8 cellular contexts compared by ENCODE assay signal in genomic region chr11:65574147-65574962, GRCh38. TPM values are rescaled to one million over a fixed set of nuclear protein-coding genes. Genes with fewer than 3 reads are reported as not detected.
DNase-seq lines count a peak whose midpoint lies in the region; ATAC-seq and TF ChIP-seq lines count a peak whose summit lies in the region.

No MANE protein-coding gene starts in this region.

- H3K9me3 Mint-ChIP-seq in activated T-helper 2 cell treated with anti-CD3 and anti-CD28 coated beads, Interferon-gamma antibody, Interleukin-2, Interleukin-4, amounts not matched to agents 10 μg/mL and 5 μg/mL and 100 μg/mL, durations not matched to agents 14 hours and 24 hours and 36 hours: no peaks in the 10 kb centered on the region
- H3K9me3 Mint-ChIP-seq in nephron progenitor cell: no peaks in the 10 kb centered on the region

- no peaks in the 10 kb centered on the region for H3K27me3 ChIP-seq in BLaER1 treated with 17β-estradiol and CSF1 and Interleukin-3, amounts not matched to agents 10 nM and 100 nM

- H3K9me3 ChIP-seq in BLaER1 treated with 17β-estradiol and CSF1 and Interleukin-3, amounts not matched to agents 10 nM and 100 nM (replicated peaks in 1 of 11): no peaks in the 10 kb centered on the region

- DNase-seq in GM19238 (ENCODE audit: insufficient read length, low spot score) (peak; percentile 98), HT-29 (ENCODE audit: low spot score) (peak; percentile 94), RPMI8226 (peak; percentile 98), fibroblast of peridontal ligament (ENCODE audit: extremely low read depth) (peak; percentile 90), nephron progenitor cell (peak; percentile 89)
- DNase-seq in activated T-helper 2 cell treated with anti-CD3 and anti-CD28 coated beads, Interferon-gamma antibody, Interleukin-2, Interleukin-4, amounts not matched to agents 10 μg/mL and 5 μg/mL and 100 μg/mL, durations not matched to agents 14 hours and 24 hours and 36 hours (ENCODE audit: low spot score): peak; percentile 88
- peak; percentile 95 for DNase-seq in stimulated activated naive CD8-positive, alpha-beta T cell treated with anti-CD3 and anti-CD28 coated beads, Interleukin-15, Interleukin-2, amounts not matched to agents 100 U/mL and 50 U/mL, for 24 hours

- no peaks in the 10 kb centered on the region for H3K27me3 Mint-ChIP-seq in activated T-helper 2 cell treated with anti-CD3 and anti-CD28 coated beads, Interferon-gamma antibody, Interleukin-2, Interleukin-4, amounts not matched to agents 10 μg/mL and 5 μg/mL and 100 μg/mL, durations not matched to agents 14 hours and 24 hours and 36 hours (ENCODE audit: low read depth)
- H3K27me3 Mint-ChIP-seq in nephron progenitor cell (ENCODE audit: low read depth, poor library complexity): peaks cover 18% of the 10 kb centered on the region

- peak overlapping the region; percentile 95 for H3K27ac Mint-ChIP-seq in activated T-helper 2 cell treated with anti-CD3 and anti-CD28 coated beads, Interferon-gamma antibody, Interleukin-2, Interleukin-4, amounts not matched to agents 10 μg/mL and 5 μg/mL and 100 μg/mL, durations not matched to agents 14 hours and 24 hours and 36 hours
- no peak overlapping the region for H3K27ac Mint-ChIP-seq in nephron progenitor cell

- peaks cover 50 to 68% (median 64%) of the 10 kb centered on the region in 10 experiments for H3K4me1 ChIP-seq in BLaER1 treated with 17β-estradiol and CSF1 and Interleukin-3, amounts not matched to agents 10 nM and 100 nM

- intact Hi-C loops in activated T-helper 2 cell treated with anti-CD3 and anti-CD28 coated beads, Interferon-gamma antibody, Interleukin-2, Interleukin-4, amounts not matched to agents 10 μg/mL and 5 μg/mL and 100 μg/mL, durations not matched to agents 14 hours and 24 hours and 36 hours (cut with micrococcal nuclease): loop anchor here (1.0 to 10.0 kb wide), 7 partner anchors 14 to 547 kb away; partner anchors contain the start of genes CFL1, KAT5, SNX15 and TM7SF2

- peak; percentile 34 for ATAC-seq in stimulated activated naive CD8-positive, alpha-beta T cell treated with anti-CD3 and anti-CD28 coated beads, Interleukin-15, Interleukin-2, amounts not matched to agents 100 U/mL and 50 U/mL, for 24 hours

- peaks cover 3 to 24% (median 15%) of the 10 kb centered on the region in 11 experiments; a peak in 21 of 22 replicates for H3K36me3 ChIP-seq in BLaER1 treated with 17β-estradiol and CSF1 and Interleukin-3, amounts not matched to agents 10 nM and 100 nM

- H3K9ac ChIP-seq in BLaER1 treated with 17β-estradiol and CSF1 and Interleukin-3, amounts not matched to agents 10 nM and 100 nM: peak overlapping the region; percentile 87 to 96 (median 94)

- H4K20me1 ChIP-seq in BLaER1 treated with 17β-estradiol and CSF1 and Interleukin-3, amounts not matched to agents 10 nM and 100 nM: peaks cover 26 to 70% (median 45%) of the 10 kb centered on the region in 11 experiments; a peak in 21 of 22 replicates

- peak overlapping the region; percentile 74 to 93 (median 91) for H3K27ac ChIP-seq in BLaER1 treated with 17β-estradiol and CSF1 and Interleukin-3, amounts not matched to agents 10 nM and 100 nM

- H3K4me3 ChIP-seq in BLaER1 treated with 17β-estradiol and CSF1 and Interleukin-3, amounts not matched to agents 10 nM and 100 nM: peak overlapping the region; percentile 89 to 99 (median 93)

- H3K4me2 ChIP-seq in BLaER1 treated with 17β-estradiol and CSF1 and Interleukin-3, amounts not matched to agents 10 nM and 100 nM: peak overlapping the region; percentile 98 to 100 (median 99)

- H3K4me3 Mint-ChIP-seq in activated T-helper 2 cell treated with anti-CD3 and anti-CD28 coated beads, Interferon-gamma antibody, Interleukin-2, Interleukin-4, amounts not matched to agents 10 μg/mL and 5 μg/mL and 100 μg/mL, durations not matched to agents 14 hours and 24 hours and 36 hours (ENCODE audit: low read depth): peak overlapping the region; percentile 91
- peak overlapping the region; percentile 83 for H3K4me3 Mint-ChIP-seq in nephron progenitor cell

- peak; percentile 99 for TF ChIP-seq CTCF in nephron progenitor cell (IDR thresholded peaks at IDR 0.05)

- peaks cover 44% of the 10 kb centered on the region for H3K36me3 Mint-ChIP-seq in activated T-helper 2 cell treated with anti-CD3 and anti-CD28 coated beads, Interferon-gamma antibody, Interleukin-2, Interleukin-4, amounts not matched to agents 10 μg/mL and 5 μg/mL and 100 μg/mL, durations not matched to agents 14 hours and 24 hours and 36 hours (ENCODE audit: low read depth)
- H3K36me3 Mint-ChIP-seq in nephron progenitor cell (ENCODE audit: low read depth): no peaks in the 10 kb centered on the region

- peaks cover 47% of the 10 kb centered on the region for H3K4me1 Mint-ChIP-seq in activated T-helper 2 cell treated with anti-CD3 and anti-CD28 coated beads, Interferon-gamma antibody, Interleukin-2, Interleukin-4, amounts not matched to agents 10 μg/mL and 5 μg/mL and 100 μg/mL, durations not matched to agents 14 hours and 24 hours and 36 hours (ENCODE audit: low read depth)
- peaks cover 74% of the 10 kb centered on the region for H3K4me1 Mint-ChIP-seq in nephron progenitor cell

RNA-seq across cellular contexts. Expression of gene EHBP1L1, which starts 1.5 kb away (rescaled TPM):
- total RNA-seq in HT-29 (2014; rRNA removed; shearing (Covaris generic)): 125 and 149 TPM in 2 replicates
- total RNA-seq in activated T-helper 2 cell treated with anti-CD3 and anti-CD28 coated beads, Interferon-gamma antibody, Interleukin-2, Interleukin-4, amounts not matched to agents 10 μg/mL and 5 μg/mL and 100 μg/mL, durations not matched to agents 14 hours and 24 hours and 36 hours: 163 and 168 TPM in 2 replicates

RNA-seq across cellular contexts. Expression of gene FAM89B, which starts 2.0 kb away (rescaled TPM):
- 122 and 127 TPM in 2 replicates for total RNA-seq in HT-29 (2014; rRNA removed; shearing (Covaris generic))
- 31.5 and 32.0 TPM in 2 replicates for total RNA-seq in activated T-helper 2 cell treated with anti-CD3 and anti-CD28 coated beads, Interferon-gamma antibody, Interleukin-2, Interleukin-4, amounts not matched to agents 10 μg/mL and 5 μg/mL and 100 μg/mL, durations not matched to agents 14 hours and 24 hours and 36 hours

RNA-seq across cellular contexts. Expression of gene ZNRD2, which starts 4.1 kb away (rescaled TPM):
- 137 and 158 TPM in 2 replicates for total RNA-seq in HT-29 (2014; rRNA removed; shearing (Covaris generic))
- 63.6 and 63.8 TPM in 2 replicates for total RNA-seq in activated T-helper 2 cell treated with anti-CD3 and anti-CD28 coated beads, Interferon-gamma antibody, Interleukin-2, Interleukin-4, amounts not matched to agents 10 μg/mL and 5 μg/mL and 100 μg/mL, durations not matched to agents 14 hours and 24 hours and 36 hours

RNA-seq across cellular contexts. Expression of gene LTBP3, which starts 16.2 kb away (rescaled TPM):
- 146 and 164 TPM in 2 replicates for total RNA-seq in HT-29 (2014; rRNA removed; shearing (Covaris generic))
- total RNA-seq in activated T-helper 2 cell treated with anti-CD3 and anti-CD28 coated beads, Interferon-gamma antibody, Interleukin-2, Interleukin-4, amounts not matched to agents 10 μg/mL and 5 μg/mL and 100 μg/mL, durations not matched to agents 14 hours and 24 hours and 36 hours: 85.3 and 86.4 TPM in 2 replicates

RNA-seq across cellular contexts. Expression of gene KCNK7, which starts 21.2 kb away (rescaled TPM):
- 1.2 and 2.5 TPM in 2 replicates for total RNA-seq in HT-29 (2014; rRNA removed; shearing (Covaris generic))
- 0.78 and 2.0 TPM in 2 replicates for total RNA-seq in activated T-helper 2 cell treated with anti-CD3 and anti-CD28 coated beads, Interferon-gamma antibody, Interleukin-2, Interleukin-4, amounts not matched to agents 10 μg/mL and 5 μg/mL and 100 μg/mL, durations not matched to agents 14 hours and 24 hours and 36 hours

Comparison
In these comparisons a context has a peak if more than half of its experiments do, and no peak if none do; other contexts are left out.
1. Peak in every context shown above with its lines: DNase-seq, ATAC-seq, H3K4me3 ChIP-seq and H3K27ac ChIP-seq.